In the genomic region with DNA sequence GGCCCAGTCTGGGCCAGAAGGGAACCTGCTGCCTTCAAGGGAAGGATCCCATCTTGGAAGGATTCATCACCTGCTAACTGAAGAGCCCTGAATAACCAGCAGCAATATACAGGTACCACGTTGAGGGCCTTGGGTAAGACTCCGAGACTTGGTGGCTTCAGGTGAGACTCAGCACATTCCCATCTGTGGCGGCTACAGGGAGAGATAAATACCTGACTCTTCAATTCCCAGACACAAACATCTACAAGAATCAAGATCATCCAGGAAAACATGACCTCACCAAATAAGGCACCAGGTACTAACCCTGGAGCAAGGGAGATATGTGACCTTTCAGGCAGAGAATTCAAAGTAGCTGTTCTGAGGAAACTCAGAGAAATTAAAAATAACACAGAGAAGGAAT, we compare ENCODE assay signal across 30 cellular contexts.
DNase-seq lines count a peak whose midpoint lies in the region; TF ChIP-seq lines count a peak whose summit lies in the region.
"Had no signal": no experiment of that assay in that cellular context is flagged by ENCODE, and none has a peak within 500 bp of the region (broad histone marks: within the 10 kb centered on the region; RNA-seq: fewer than 3 reads in every experiment).

No MANE protein-coding gene starts in this region.

- H4K91ac ChIP-seq in trophoblast cell (ENCODE audit: low read depth, low read length) = no peak overlapping the region

- H3K18ac ChIP-seq in trophoblast cell (ENCODE audit: low read length) = no peak overlapping the region

- H3K4me3 ChIP-seq in trophoblast cell (ENCODE audit: low read depth, low read length) = no peak overlapping the region
- H3K4me3 ChIP-seq in testis = no peak overlapping the region
- H3K4me3 ChIP-seq: A549; BLaER1; BLaER1 treated with 17β-estradiol and CSF1 and Interleukin-3, amounts not matched to agents 10 nM and 100 nM had no signal

- intact Hi-C loops in testis (cut with DNase I; ENCODE audit: low total_unique reads) = no loop called here

- H3K9ac ChIP-seq in trophoblast cell (ENCODE audit: low read length) = no peak overlapping the region
- H3K9ac ChIP-seq: BLaER1; BLaER1 treated with 17β-estradiol and CSF1 and Interleukin-3, amounts not matched to agents 10 nM and 100 nM had no signal

- no peak overlapping the region for H2BK5ac ChIP-seq in trophoblast cell (ENCODE audit: low read depth, low read length, poor library complexity)

- H4K12ac ChIP-seq in trophoblast cell (ENCODE audit: low read depth, low read length) = no peak overlapping the region

- TF ChIP-seq CTCF in 22Rv1 (IDR thresholded peaks at IDR 0.05) (no peak), testis (IDR thresholded peaks at IDR 0.05) (no peak)

- H3K27me3 ChIP-seq in trophoblast cell (ENCODE audit: insufficient read depth, low read length) (no peaks in the 10 kb centered on the region), testis (no peaks in the 10 kb centered on the region)
- H3K27me3 ChIP-seq: BE2C; BLaER1; BLaER1 treated with 17β-estradiol and CSF1 and Interleukin-3, amounts not matched to agents 10 nM and 100 nM had no signal

- no CpG with 5 or more reads among the region's 3 CpGs for WGBS in trophoblast cell (ENCODE audit: extremely low coverage, insufficient coverage, insufficient read length)
- WGBS in testis, 2 donors = 70 to 98% methylated on average over 3 of the region's 3 CpGs

- H3K4ac ChIP-seq in trophoblast cell (ENCODE audit: low read depth, low read length) = no peak overlapping the region

- peak overlapping the region; percentile 18; the same call in 1 of the 2 replicates for H3K27ac ChIP-seq in 22Rv1
- no peak overlapping the region for H3K27ac ChIP-seq in trophoblast cell (ENCODE audit: low read depth, low read length)
- peak overlapping the region; percentile 22 to 56 for H3K27ac ChIP-seq in testis
- H3K27ac ChIP-seq: A549; BLaER1; BLaER1 treated with 17β-estradiol and CSF1 and Interleukin-3, amounts not matched to agents 10 nM and 100 nM; C4-2B had no signal

- H2BK12ac ChIP-seq in trophoblast cell (ENCODE audit: low read length) = no peak overlapping the region

- DNase-seq in trophoblast cell (peak; percentile 94 to 95), testis (no peak), NCI-H1436 treated with DMSO at 0.1 percent for 48 hours (lab: John Stamatoyannopoulos, UW) (no peak), hypothalamus (lab: John Stamatoyannopoulos, UW) (no peak)
- no peak for DNase-seq in activated CD4-positive, alpha-beta T cell treated with anti-CD3 and anti-CD28 coated beads for 48 hours
- DNase-seq: 8988T; ACHN; AML-193; BE2C; C1 segment of cervical spinal cord; Caco-2; Calu3; CD4-positive, alpha-beta memory T cell; CD4-positive, alpha-beta T cell; CD4-positive, CD25-positive, alpha-beta regulatory T cell; CD8-positive, alpha-beta memory T cell; CD8-positive, alpha-beta T cell; COR-L47; DMS 273 treated with DMSO at 0.1 percent for 48 hours; DMS153; DMS53; DMS79; DMS79 treated with DMSO at 0.1 percent for 48 hours; DND-41; EL had no signal

- H3K36me3 ChIP-seq in trophoblast cell (ENCODE audit: control insufficient read depth in 1 of 2, insufficient read depth in 2 of 2, low read length in 2 of 2) (no peaks in the 10 kb centered on the region), testis (ENCODE audit: low read depth, missing control alignments) (no peaks in the 10 kb centered on the region)
- H3K36me3 ChIP-seq: BE2C had no signal

- no peak overlapping the region for H3K4me2 ChIP-seq in trophoblast cell (ENCODE audit: low read length)
- H3K4me2 ChIP-seq: A549; BLaER1; BLaER1 treated with 17β-estradiol and CSF1 and Interleukin-3, amounts not matched to agents 10 nM and 100 nM had no signal

- H3K14ac ChIP-seq in trophoblast cell (ENCODE audit: low read length) = no peak overlapping the region

- peaks cover 6% of the 10 kb centered on the region for H3K9me3 ChIP-seq in trophoblast cell (ENCODE audit: insufficient read depth, low read depth, low read length)
- no peaks in the 10 kb centered on the region for H3K9me3 ChIP-seq in testis
- H3K9me3 ChIP-seq: A549, BE2C had no signal

- H2AK5ac ChIP-seq in trophoblast cell (ENCODE audit: low read length) = no peak overlapping the region

- peaks cover 0 to 2% of the 10 kb centered on the region in 2 experiments for H3K4me1 ChIP-seq in trophoblast cell (ENCODE audit: control insufficient read depth in 1 of 2, insufficient read depth in 2 of 2, low read length in 2 of 2)
- peaks cover 19% of the 10 kb centered on the region for H3K4me1 ChIP-seq in testis
- H3K4me1 ChIP-seq: A549, BE2C, BLaER1, Caco-2 had no signal

- TF ChIP-seq POLR2A in testis (IDR thresholded peaks at IDR 0.05) = no peak

- no peak overlapping the region for H2AFZ ChIP-seq in trophoblast cell (ENCODE audit: insufficient read depth, low read length, poor library complexity)

- H3K79me1 ChIP-seq in trophoblast cell (ENCODE audit: low read length) = no peaks in the 10 kb centered on the region

- H4K8ac ChIP-seq in trophoblast cell (ENCODE audit: low read depth, low read length) = no peak overlapping the region

- no peaks in the 10 kb centered on the region for H3K79me2 ChIP-seq in trophoblast cell (ENCODE audit: control insufficient read depth, insufficient read depth, low read length, poor library complexity)

- no peak overlapping the region for H3K23ac ChIP-seq in trophoblast cell (ENCODE audit: low read length)

- H2BK120ac ChIP-seq in trophoblast cell (ENCODE audit: insufficient read depth, low read length, poor library complexity) = no peak overlapping the region

Comparison
In these comparisons a context has a peak if more than half of its experiments do, and no peak if none do; other contexts are left out.
1. DNase-seq: peak in trophoblast cell (2 of 2); none in testis (single experiment), activated CD4-positive, alpha-beta T cell treated with anti-CD3 and anti-CD28 coated beads for 48 hours (single experiment), NCI-H1436 treated with DMSO at 0.1 percent for 48 hours (single experiment) and hypothalamus (0 of 51).